18 cellular contexts compared by ENCODE assay signal in genomic region chr19:47142779-47143178, GRCh38. TPM values are rescaled to one million over a fixed set of nuclear protein-coding genes. Genes with fewer than 3 reads are reported as not detected.
DNase-seq lines count a peak whose midpoint lies in the region; ATAC-seq and TF ChIP-seq lines count a peak whose summit lies in the region.
"Had no signal": no experiment of that assay in that cellular context is flagged by ENCODE, and none has a peak within 500 bp of the region (broad histone marks: within the 10 kb centered on the region; RNA-seq: fewer than 3 reads in every experiment).

No MANE protein-coding gene starts in this region.

- POLR2A ChIA-PET in activated CD4-positive, alpha-beta T cell treated with anti-CD3 and anti-CD28 coated beads, Interleukin-2, amount 10 ng/mL, durations not matched to agents 7 days and 5 days (lab: Charles Lee) = no interaction called here

- H4K91ac ChIP-seq in mesenchymal stem cell (ENCODE audit: low read length) = no peak overlapping the region

- 74% methylated on average over 5 of the region's 5 CpGs for WGBS in esophagus muscularis mucosa
- WGBS in mesenchymal stem cell = 94% methylated on average over 4 of the region's 5 CpGs

- peak overlapping the region; percentile 25 for H3K27ac Mint-ChIP-seq in activated CD4-positive, alpha-beta T cell treated with anti-CD3 and anti-CD28 coated beads, Interleukin-2, amount 10 ng/mL, durations not matched to agents 7 days and 5 days

- no peak overlapping the region for H2BK5ac ChIP-seq in mesenchymal stem cell (ENCODE audit: low read depth, low read length, poor library complexity, severe bottlenecking)

- no peak for DNase-seq in activated CD4-positive, alpha-beta T cell treated with anti-CD3 and anti-CD28 coated beads, Interleukin-2, amount 10 ng/mL, durations not matched to agents 7 days and 5 days
- DNase-seq in activated CD4-positive, alpha-beta T cell treated with anti-CD3 and anti-CD28 coated beads for 48 hours = no peak
- DNase-seq in RWPE2 (ENCODE audit: low spot score) (no peak), esophagus muscularis mucosa (ENCODE audit: extremely low spot score) (no peak), mesenchymal stem cell (no peak), NCI-H1436 treated with DMSO at 0.1 percent for 48 hours (lab: John Stamatoyannopoulos, UW) (no peak)
- DNase-seq: activated naive CD4-positive, alpha-beta T cell; caudate nucleus; CD8-positive, alpha-beta memory T cell; effector memory CD4-positive, alpha-beta T cell; Kasumi-1; left ventricle myocardium superior; naive thymus-derived CD8-positive, alpha-beta T cell; retina; stimulated activated CD4-positive, alpha-beta T cell treated with anti-CD3 and anti-CD28 coated beads, Interleukin-1b, Interleukin-23, amount 100 ng/mL, for 48 hours had no signal

- H3K4me1 ChIP-seq in RWPE2 (ENCODE audit: insufficient read depth, poor library complexity, severe bottlenecking) (peaks cover 14% of the 10 kb centered on the region), esophagus muscularis mucosa (peaks cover 0 to 57% (median 46%) of the 10 kb centered on the region in 4 donors), skeletal muscle satellite cell (ENCODE audit: control insufficient read depth, insufficient read depth, low read length) (peaks cover 30% of the 10 kb centered on the region), mesenchymal stem cell (ENCODE audit: control insufficient read depth, insufficient read depth, low read depth, low read length) (peaks cover 2% of the 10 kb centered on the region)

- no peak for TF ChIP-seq POLR2A in esophagus muscularis mucosa (IDR thresholded peaks at IDR 0.05; ENCODE audit: low read depth)

- TF ChIP-seq CTCF in RWPE2 (IDR thresholded peaks at IDR 0.05; ENCODE audit: poor library complexity, severe bottlenecking) = no peak
- TF ChIP-seq CTCF in esophagus muscularis mucosa (IDR thresholded peaks at IDR 0.05) = no peak

- peak; percentile 86 for ATAC-seq in RWPE2 (ENCODE audit: low read depth)
- ATAC-seq in HG02840 (IDR thresholded peaks at IDR 0.05; ENCODE audit: low FRiP score, unreplicated experiment) = no peak
- ATAC-seq: left ventricle myocardium superior; naive thymus-derived CD8-positive, alpha-beta T cell had no signal

- H3K27me3 ChIP-seq in RWPE2 (ENCODE audit: insufficient read depth, poor library complexity, severe bottlenecking) (no peaks in the 10 kb centered on the region), esophagus muscularis mucosa (no peaks in the 10 kb centered on the region), skeletal muscle satellite cell (ENCODE audit: control insufficient read depth, insufficient read depth, low read length) (no peaks in the 10 kb centered on the region), mesenchymal stem cell (ENCODE audit: control insufficient read depth in 1 of 2, insufficient read depth in 1 of 2, low read length in 2 of 2) (no peaks in the 10 kb centered on the region)

- no peak overlapping the region for H2BK15ac ChIP-seq in mesenchymal stem cell (ENCODE audit: low read depth, poor library complexity, severe bottlenecking)

- TF ChIP-seq EP300 in esophagus muscularis mucosa (IDR thresholded peaks at IDR 0.05) = no peak

- H2AK5ac ChIP-seq in mesenchymal stem cell (ENCODE audit: low read length, severe bottlenecking) = no peak overlapping the region

- peaks cover 53% of the 10 kb centered on the region for H3K36me3 Mint-ChIP-seq in activated CD4-positive, alpha-beta T cell treated with anti-CD3 and anti-CD28 coated beads, Interleukin-2, amount 10 ng/mL, durations not matched to agents 7 days and 5 days (ENCODE audit: low read depth)

- no peak overlapping the region for H2AFZ ChIP-seq in mesenchymal stem cell (ENCODE audit: low read depth, low read length)

- CTCF ChIA-PET in activated CD4-positive, alpha-beta T cell treated with anti-CD3 and anti-CD28 coated beads, Interleukin-2, amount 10 ng/mL, durations not matched to agents 7 days and 5 days (lab: Charles Lee) = interaction anchor here (1.0 to 4.6 kb wide), 6 partner anchors 8 to 104 kb away, joined by 3 to 24 read pairs (median 6); partner anchors contain the start of gene SAE1

- H2BK120ac ChIP-seq in mesenchymal stem cell (ENCODE audit: low read depth, low read length) = no peak overlapping the region

- no peak overlapping the region for H2BK12ac ChIP-seq in mesenchymal stem cell (ENCODE audit: low read length in 2 of 2)

- no peak overlapping the region for H3K4ac ChIP-seq in mesenchymal stem cell (ENCODE audit: low read depth in 1 of 2, low read length in 2 of 2)

- no peak overlapping the region for H3K18ac ChIP-seq in mesenchymal stem cell (ENCODE audit: low read depth in 1 of 2, low read length in 2 of 2)

- peaks cover 82% of the 10 kb centered on the region for H3K36me3 ChIP-seq in RWPE2 (ENCODE audit: low read depth)
- H3K36me3 ChIP-seq in esophagus muscularis mucosa = peaks cover 16 to 49% (median 41%) of the 10 kb centered on the region in 4 donors
- peaks cover 37% of the 10 kb centered on the region for H3K36me3 ChIP-seq in skeletal muscle satellite cell (ENCODE audit: insufficient read depth, low read length)
- H3K36me3 ChIP-seq in mesenchymal stem cell (ENCODE audit: control insufficient read depth in 1 of 2, insufficient read depth in 2 of 2, low read depth in 1 of 2, low read length in 2 of 2) = peaks cover 37 to 50% of the 10 kb centered on the region in 2 experiments

- H3K4me2 ChIP-seq in skeletal muscle satellite cell (ENCODE audit: low read length) (peak overlapping the region; percentile 37), mesenchymal stem cell (ENCODE audit: low read length, poor library complexity, severe bottlenecking) (no peak overlapping the region)

- no peak overlapping the region for H3K14ac ChIP-seq in mesenchymal stem cell (ENCODE audit: low read length in 2 of 2)

- H3K4me1 Mint-ChIP-seq in activated CD4-positive, alpha-beta T cell treated with anti-CD3 and anti-CD28 coated beads, Interleukin-2, amount 10 ng/mL, durations not matched to agents 7 days and 5 days = peaks cover 50% of the 10 kb centered on the region

- peaks cover 11% of the 10 kb centered on the region for H3K79me1 ChIP-seq in mesenchymal stem cell (replicated peaks; ENCODE audit: low read length, poor library complexity, severe bottlenecking)

- H3K23ac ChIP-seq in mesenchymal stem cell (ENCODE audit: low read length in 2 of 2) = no peak overlapping the region

- no peaks in the 10 kb centered on the region for H3K9me3 Mint-ChIP-seq in activated CD4-positive, alpha-beta T cell treated with anti-CD3 and anti-CD28 coated beads, Interleukin-2, amount 10 ng/mL, durations not matched to agents 7 days and 5 days
- H3K9me3 Mint-ChIP-seq: CD8-positive, alpha-beta memory T cell; naive thymus-derived CD8-positive, alpha-beta T cell had no signal

- H3K27ac ChIP-seq in RWPE2 (ENCODE audit: poor library complexity, severe bottlenecking) (peak overlapping the region; percentile 25), esophagus muscularis mucosa (replicated peaks in 1 of 4) (peak overlapping the region; percentile 78 to 86 (median 80)), mesenchymal stem cell (ENCODE audit: low read length, poor library complexity, severe bottlenecking) (no peak overlapping the region)
- H3K27ac ChIP-seq: thoracic aorta had no signal

- H3K4me3 Mint-ChIP-seq in activated CD4-positive, alpha-beta T cell treated with anti-CD3 and anti-CD28 coated beads, Interleukin-2, amount 10 ng/mL, durations not matched to agents 7 days and 5 days = no peak overlapping the region
- H3K4me3 Mint-ChIP-seq: CD8-positive, alpha-beta memory T cell; naive thymus-derived CD8-positive, alpha-beta T cell had no signal

- H3K9ac ChIP-seq in skeletal muscle satellite cell (ENCODE audit: low read depth, low read length) (peak overlapping the region; percentile 42), mesenchymal stem cell (ENCODE audit: low read length) (no peak overlapping the region)

- H3K9me3 ChIP-seq in RWPE2 (ENCODE audit: severe bottlenecking) (no peaks in the 10 kb centered on the region), esophagus muscularis mucosa (no peaks in the 10 kb centered on the region), skeletal muscle satellite cell (replicated peaks; ENCODE audit: low read length) (no peaks in the 10 kb centered on the region), mesenchymal stem cell (ENCODE audit: control insufficient read depth, low read length) (no peaks in the 10 kb centered on the region)
- H3K9me3 ChIP-seq: thoracic aorta had no signal

- no peaks in the 10 kb centered on the region for H3K27me3 Mint-ChIP-seq in activated CD4-positive, alpha-beta T cell treated with anti-CD3 and anti-CD28 coated beads, Interleukin-2, amount 10 ng/mL, durations not matched to agents 7 days and 5 days
- H3K27me3 Mint-ChIP-seq: CD8-positive, alpha-beta memory T cell; naive thymus-derived CD8-positive, alpha-beta T cell had no signal

- no peak overlapping the region for H4K8ac ChIP-seq in mesenchymal stem cell (ENCODE audit: low read length)

- intact Hi-C loops in esophagus muscularis mucosa (cut with DNase I) = no loop called here

- H3K4me3 ChIP-seq in RWPE2 (ENCODE audit: severe bottlenecking) (no peak overlapping the region), esophagus muscularis mucosa (no peak overlapping the region), skeletal muscle satellite cell (ENCODE audit: low read length) (no peak overlapping the region), mesenchymal stem cell (ENCODE audit: insufficient read depth in 1 of 2, low read depth in 1 of 2, low read length in 2 of 2) (no peak overlapping the region)
- H3K4me3 ChIP-seq: thoracic aorta had no signal

RNA-seq across cellular contexts. Expression of gene SAE1, which starts 12.1 kb away (rescaled TPM):
- total RNA-seq in activated CD4-positive, alpha-beta T cell treated with anti-CD3 and anti-CD28 coated beads, Interleukin-2, amount 10 ng/mL, durations not matched to agents 7 days and 5 days = 100 to 1,000 TPM; 162 to 168 TPM
- 100 to 1,000 TPM; 130 to 143 (median 136) TPM for total RNA-seq in esophagus muscularis mucosa
- 115 and 118 TPM in 2 replicates for total RNA-seq in skeletal muscle satellite cell (2012; rRNA removed)
- 133 TPM for polyA plus RNA-seq in mesenchymal stem cell (2013, experiment 1 of 2)
- 135 TPM for polyA plus RNA-seq in mesenchymal stem cell (2013, experiment 2 of 2)

RNA-seq across cellular contexts. Expression of gene ZC3H4, which starts 29.2 kb away (rescaled TPM):
- total RNA-seq in activated CD4-positive, alpha-beta T cell treated with anti-CD3 and anti-CD28 coated beads, Interleukin-2, amount 10 ng/mL, durations not matched to agents 7 days and 5 days = 100 to 1,000 TPM in 1 of 2 experiments, 10 to 100 TPM in 1; 99.5 to 115 TPM
- 10 to 100 TPM; 26.2 to 34.7 (median 30.2) TPM for total RNA-seq in esophagus muscularis mucosa
- total RNA-seq in skeletal muscle satellite cell (2012; rRNA removed) = 14.2 and 15.3 TPM in 2 replicates
- 12.6 TPM for polyA plus RNA-seq in mesenchymal stem cell (2013, experiment 1 of 2)
- polyA plus RNA-seq in mesenchymal stem cell (2013, experiment 2 of 2) = 12.7 TPM
